Comparison of ENCODE assay signal across 1 cellular context in the genomic region with DNA sequence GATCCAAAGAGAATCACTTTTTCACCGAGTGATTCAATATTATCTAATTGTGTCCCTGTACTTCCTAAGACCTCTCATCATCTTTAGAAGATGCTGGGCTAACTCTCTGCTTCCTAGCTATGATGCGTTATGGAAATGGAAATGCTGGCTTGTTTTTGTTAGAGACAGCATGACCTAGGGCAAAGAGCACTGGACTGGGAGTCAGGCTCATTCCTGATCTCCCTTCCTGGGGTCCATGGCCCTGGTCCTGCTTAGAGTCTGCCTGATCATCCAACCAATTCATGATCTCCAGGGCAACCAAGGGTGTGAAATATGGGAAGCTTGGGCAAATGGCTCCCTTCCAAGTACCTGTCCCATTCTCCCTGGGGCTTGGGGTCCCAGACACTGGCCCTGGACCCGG.
TF ChIP-seq lines count a peak whose summit lies in the region.

No MANE protein-coding gene starts in this region.

TF ChIP-seq in IMR-90, 13 proteins besides CTCF, POLR2A, EP300 and RAD21 (continued from another document):
- TF ChIP-seq, protein P1, sequence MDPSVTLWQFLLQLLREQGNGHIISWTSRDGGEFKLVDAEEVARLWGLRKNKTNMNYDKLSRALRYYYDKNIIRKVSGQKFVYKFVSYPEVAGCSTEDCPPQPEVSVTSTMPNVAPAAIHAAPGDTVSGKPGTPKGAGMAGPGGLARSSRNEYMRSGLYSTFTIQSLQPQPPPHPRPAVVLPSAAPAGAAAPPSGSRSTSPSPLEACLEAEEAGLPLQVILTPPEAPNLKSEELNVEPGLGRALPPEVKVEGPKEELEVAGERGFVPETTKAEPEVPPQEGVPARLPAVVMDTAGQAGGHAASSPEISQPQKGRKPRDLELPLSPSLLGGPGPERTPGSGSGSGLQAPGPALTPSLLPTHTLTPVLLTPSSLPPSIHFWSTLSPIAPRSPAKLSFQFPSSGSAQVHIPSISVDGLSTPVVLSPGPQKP (IDR thresholded peaks at IDR 0.05; ENCODE audit: borderline replicate concordance, low read depth, low read length), result no peak
- TF ChIP-seq RFX5 (IDR thresholded peaks at IDR 0.05; ENCODE audit: low read depth, low read length) (no peak), NFE2L2 (IDR thresholded peaks at IDR 0.05; ENCODE audit: low read depth, low read length) (no peak), SMC3 (IDR thresholded peaks at IDR 0.05; ENCODE audit: low read depth, low read length) (no peak), USF2 (IDR thresholded peaks at IDR 0.05; ENCODE audit: low read depth, low read length) (no peak), FOS (IDR thresholded peaks at IDR 0.05; ENCODE audit: low read depth, low read length) (no peak), BHLHE40 (IDR thresholded peaks at IDR 0.05; ENCODE audit: low read depth, low read length) (no peak), CEBPB (IDR thresholded peaks at IDR 0.05; ENCODE audit: low read depth, low read length) (no peak), MAZ (IDR thresholded peaks at IDR 0.05; ENCODE audit: borderline replicate concordance, low read depth, low read length) (no peak), RCOR1 (IDR thresholded peaks at IDR 0.05; ENCODE audit: insufficient replicate concordance, low read length) (no peak)
